Comparison of ENCODE assay signal across 8 cellular contexts in the genomic region with DNA sequence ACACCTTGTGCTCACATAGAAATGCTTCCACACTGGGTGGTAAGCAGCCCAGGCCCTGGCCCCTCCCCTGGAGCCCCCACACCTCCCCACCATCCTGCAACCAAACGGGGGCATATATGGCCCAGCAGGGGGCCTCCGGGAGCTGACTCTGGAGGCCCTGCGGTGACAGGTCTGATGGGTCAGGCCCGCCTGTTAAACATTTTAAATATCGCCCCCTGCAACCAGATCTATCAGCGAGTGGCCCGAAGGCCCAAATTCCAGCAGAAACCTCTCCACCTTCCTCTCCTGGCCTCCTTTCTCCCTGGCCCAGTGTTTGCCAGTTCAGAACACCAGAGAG. TPM values are rescaled to one million over a fixed set of nuclear protein-coding genes. Genes with fewer than 3 reads are reported as not detected.
DNase-seq lines count a peak whose midpoint lies in the region; ATAC-seq and TF ChIP-seq lines count a peak whose summit lies in the region.

No MANE protein-coding gene starts in this region.

- H3K9me3 ChIP-seq in upper lobe of left lung (no peaks in the 10 kb centered on the region), GM23248 (ENCODE audit: low read depth) (no peaks in the 10 kb centered on the region)

- no peak for TF ChIP-seq EP300 in upper lobe of left lung (IDR thresholded peaks at IDR 0.05)

- H3K36me3 Mint-ChIP-seq in activated CD8-positive, alpha-beta memory T cell treated with anti-CD3 and anti-CD28 coated beads, Interleukin-2, amount 10 ng/mL, durations not matched to agents 7 days and 5 days, result peaks cover 40% of the 10 kb centered on the region

- no peaks in the 10 kb centered on the region for H3K79me2 ChIP-seq in GM23248 (ENCODE audit: insufficient read depth)

- H3K27me3 ChIP-seq in upper lobe of left lung (no peaks in the 10 kb centered on the region), GM23248 (replicated peaks; ENCODE audit: insufficient read depth) (no peaks in the 10 kb centered on the region)

- CTCF ChIA-PET in activated CD8-positive, alpha-beta memory T cell treated with anti-CD3 and anti-CD28 coated beads, Interleukin-2, amount 10 ng/mL, durations not matched to agents 7 days and 5 days (lab: Charles Lee), result interaction anchor here (1.0 to 2.0 kb wide), 6 partner anchors 9 to 76 kb away, joined by 3 to 5 read pairs (median 4); no protein-coding TSS in a partner anchor

- H3K27ac Mint-ChIP-seq in activated CD8-positive, alpha-beta memory T cell treated with anti-CD3 and anti-CD28 coated beads, Interleukin-2, amount 10 ng/mL, durations not matched to agents 7 days and 5 days, result no peak overlapping the region

- H3K9me2 ChIP-seq in GM23248 (ENCODE audit: insufficient read depth), result no peaks in the 10 kb centered on the region

- 33 to 68% methylated on average over 4 to 7 of the region's 7 CpGs for WGBS in upper lobe of left lung, 2 donors
- WGBS in GM23248 (ENCODE audit: low coverage in 1 of 2, low lambda C conversion rate in 2 of 2, missing lambda C conversion rate in 2 of 2), 2 experiments, result 86 to 95% methylated on average over 6 to 7 of the region's 7 CpGs

- DNase-seq in stimulated activated CD4-positive, alpha-beta T cell treated with anti-CD3 and anti-CD28 coated beads, Interleukin-15, amount 100 ng/mL, for 24 hours, result peak; percentile 38
- DNase-seq in stimulated activated CD4-positive, alpha-beta T cell treated with anti-CD3 and anti-CD28 coated beads, Interleukin-1b, Interleukin-23, amount 100 ng/mL, for 48 hours, result no peak
- DNase-seq in activated CD8-positive, alpha-beta memory T cell treated with anti-CD3 and anti-CD28 coated beads, Interleukin-2, amount 10 ng/mL, durations not matched to agents 7 days and 5 days, result peak; percentile 54
- DNase-seq in iPS-NIHi11 (ENCODE audit: low spot score) (peak; percentile 60), upper lobe of left lung (peak; percentile 46 to 54), GM23248 (no peak)

- H2AFZ ChIP-seq in GM23248, result no peak overlapping the region

- H3F3A ChIP-seq in GM23248 (ENCODE audit: insufficient read depth), result peaks cover 5% of the 10 kb centered on the region; the same call in 1 of the 2 replicates

- H3K9ac ChIP-seq in GM23248, result no peak overlapping the region

- in situ Hi-C loops in GM23248 (cut with MboI), result no loop called here

- H3K4me3 ChIP-seq in upper lobe of left lung, result no peak overlapping the region
- no peak overlapping the region for H3K4me3 ChIP-seq in GM23248

- peaks cover 4% of the 10 kb centered on the region for H3K9me3 Mint-ChIP-seq in activated CD8-positive, alpha-beta memory T cell treated with anti-CD3 and anti-CD28 coated beads, Interleukin-2, amount 10 ng/mL, durations not matched to agents 7 days and 5 days (ENCODE audit: low read depth)

- no peak overlapping the region for H3K4me3 Mint-ChIP-seq in activated CD8-positive, alpha-beta memory T cell treated with anti-CD3 and anti-CD28 coated beads, Interleukin-2, amount 10 ng/mL, durations not matched to agents 7 days and 5 days

- TF ChIP-seq POLR2A in upper lobe of left lung (IDR thresholded peaks at IDR 0.05), result no peak

- H3K4me1 ChIP-seq in upper lobe of left lung (peaks cover 0 to 6% (median 0%) of the 10 kb centered on the region in 4 donors), GM23248 (ENCODE audit: insufficient read depth) (no peaks in the 10 kb centered on the region)

- peak; percentile 76 for ATAC-seq in activated CD8-positive, alpha-beta memory T cell treated with anti-CD3 and anti-CD28 coated beads, Interleukin-2, amount 10 ng/mL, durations not matched to agents 7 days and 5 days
- ATAC-seq in upper lobe of left lung (ENCODE audit: low FRiP score in 2 of 2) (peak; percentile 71 to 73), HG03175 (IDR thresholded peaks at IDR 0.05; ENCODE audit: unreplicated experiment) (no peak), GM19455 (IDR thresholded peaks at IDR 0.05; ENCODE audit: unreplicated experiment) (no peak)

- H3K4me1 Mint-ChIP-seq in activated CD8-positive, alpha-beta memory T cell treated with anti-CD3 and anti-CD28 coated beads, Interleukin-2, amount 10 ng/mL, durations not matched to agents 7 days and 5 days, result peaks cover 11% of the 10 kb centered on the region

- no peak overlapping the region for H3K4me2 ChIP-seq in GM23248 (ENCODE audit: unreplicated experiment)

- H3K36me3 ChIP-seq in upper lobe of left lung, result no peaks in the 10 kb centered on the region
- no peaks in the 10 kb centered on the region for H3K36me3 ChIP-seq in GM23248 (ENCODE audit: low read depth)

- no peaks in the 10 kb centered on the region for H3K27me3 Mint-ChIP-seq in activated CD8-positive, alpha-beta memory T cell treated with anti-CD3 and anti-CD28 coated beads, Interleukin-2, amount 10 ng/mL, durations not matched to agents 7 days and 5 days

- H4K20me1 ChIP-seq in GM23248 (ENCODE audit: insufficient read depth), result no peaks in the 10 kb centered on the region

- H3K27ac ChIP-seq in upper lobe of left lung (no peak overlapping the region), GM23248 (no peak overlapping the region)

- peak in 5 of 6 experiments; percentile 25 to 45 (median 44) for TF ChIP-seq CTCF in upper lobe of left lung (IDR thresholded peaks at IDR 0.05)

RNA-seq across cellular contexts. Expression of gene KATNAL1, which starts 48.0 kb away (rescaled TPM):
- total RNA-seq in activated CD8-positive, alpha-beta memory T cell treated with anti-CD3 and anti-CD28 coated beads, Interleukin-2, amount 10 ng/mL, durations not matched to agents 7 days and 5 days, result 10 to 100 TPM; 24.6 to 38.2 TPM
- total RNA-seq in upper lobe of left lung, result 10 to 100 TPM in 5 of 6 donors, 1 to 10 TPM in 1; 5.7 to 35.5 (median 13.9) TPM
- total RNA-seq in GM23248 (2014; rRNA removed; shearing (Covaris generic)), result 25.8 and 34.8 TPM in 2 replicates
- polyA plus RNA-seq in GM23248 (2016; fragmentation: Nextera tagmentation; extraction: Ambion mirVana), result 21.5 and 23.1 TPM in 2 replicates

Comparison
In these comparisons a context has a peak if more than half of its experiments do, and no peak if none do; other contexts are left out.
1. DNase-seq: peak in stimulated activated CD4-positive, alpha-beta T cell treated with anti-CD3 and anti-CD28 coated beads, Interleukin-15, amount 100 ng/mL, for 24 hours (single experiment), activated CD8-positive, alpha-beta memory T cell treated with anti-CD3 and anti-CD28 coated beads, Interleukin-2, amount 10 ng/mL, durations not matched to agents 7 days and 5 days (single experiment), iPS-NIHi11 (single experiment) and upper lobe of left lung (2 of 2); none in stimulated activated CD4-positive, alpha-beta T cell treated with anti-CD3 and anti-CD28 coated beads, Interleukin-1b, Interleukin-23, amount 100 ng/mL, for 48 hours (single experiment) and GM23248 (single experiment).
2. ATAC-seq: peak in activated CD8-positive, alpha-beta memory T cell treated with anti-CD3 and anti-CD28 coated beads, Interleukin-2, amount 10 ng/mL, durations not matched to agents 7 days and 5 days (single experiment) and upper lobe of left lung (2 of 2); none in HG03175 (single experiment) and GM19455 (single experiment).